23 cellular contexts compared by ENCODE assay signal in the genomic region with DNA sequence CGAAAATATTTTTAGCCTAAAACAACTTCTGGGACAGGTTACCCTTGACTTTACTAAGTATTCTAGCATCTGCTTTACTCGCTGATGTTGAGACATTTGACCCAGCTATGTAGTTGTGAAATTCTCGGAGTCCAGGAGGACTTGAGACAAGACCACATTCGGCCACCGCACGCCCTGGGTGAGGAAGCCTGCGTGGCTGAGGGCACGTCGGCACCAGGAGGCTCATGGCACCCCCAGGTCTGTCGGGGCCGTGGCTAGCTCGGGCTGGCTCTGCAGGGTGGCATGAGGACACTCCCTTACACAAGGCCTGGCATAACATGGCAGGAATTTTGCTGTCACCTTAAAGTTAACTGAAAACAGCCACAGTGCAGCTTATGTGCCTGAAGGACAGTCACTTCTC. TPM values are rescaled to one million over a fixed set of nuclear protein-coding genes. Genes with fewer than 3 reads are reported as not detected.
"Had no signal": no experiment of that assay in that cellular context is flagged by ENCODE, and none has a peak within 500 bp of the region (broad histone marks: within the 10 kb centered on the region; RNA-seq: fewer than 3 reads in every experiment).

No MANE protein-coding gene starts in this region.

- H3K9ac ChIP-seq: SK-N-SH had no signal

- DNase-seq: Karpas-422, KBM-7, MG63, NCI-H1092, NCI-H1105 treated with DMSO at 0.1 percent for 48 hours, NCI-H1417 treated with DMSO at 0.1 percent for 48 hours, NCI-H187, NCI-H2029, NCI-H2081 treated with DMSO at 0.1 percent for 48 hours, NCI-H2171, NCI-H226, NCI-H446, NCI-H510A, NCI-H524 treated with DMSO at 0.1 percent for 48 hours, NCI-H69, NCI-H774, PC-3, SHP77, SK-N-SH, SW 1271 had no signal

- H3K4me3 ChIP-seq: MG63 had no signal

- H3K9me2 ChIP-seq: SK-N-SH had no signal

- H3K4me2 ChIP-seq: SK-N-SH had no signal

- H3K9me3 ChIP-seq: MG63, SK-N-SH had no signal

- ATAC-seq: Panc1, PC-3 had no signal

- H3K27me3 ChIP-seq: MG63 had no signal

- H3K27ac ChIP-seq: RWPE1 had no signal

RNA-seq across cellular contexts. Expression of gene MMP17, which starts 58.1 kb away (rescaled TPM):
- total RNA-seq: HT-29 had no signal
